Comparison of ENCODE assay signal across 1 cellular context in genomic region chr4:174457468-174457867, GRCh38.
TF ChIP-seq lines count a peak whose summit lies in the region.

No MANE protein-coding gene starts in this region.

TF ChIP-seq in H1, 55 proteins besides CTCF, POLR2A, EP300 and RAD21:
- TF ChIP-seq CHD2 (IDR thresholded peaks at IDR 0.05; ENCODE audit: low read length) (no peak), ASH2L (IDR thresholded peaks at IDR 0.05; ENCODE audit: low read length) (no peak), KDM5A (IDR thresholded peaks at IDR 0.05; ENCODE audit: low read length) (no peak), POU5F1 (IDR thresholded peaks at IDR 0.05; ENCODE audit: low read depth, low read length) (no peak), TAF7 (optimal IDR thresholded peaks at IDR 0.05; ENCODE audit: borderline replicate concordance, low read depth, low read length) (no peak), GABPA (IDR thresholded peaks at IDR 0.05; ENCODE audit: borderline replicate concordance, insufficient read depth, low read length) (no peak), SRF (IDR thresholded peaks at IDR 0.05; ENCODE audit: low read depth, low read length) (no peak)
